In genomic region chr6:143695106-143696059, GRCh38 we compare ENCODE assay signal across 15 cellular contexts. TPM values are rescaled to one million over a fixed set of nuclear protein-coding genes. Genes with fewer than 3 reads are reported as not detected.
DNase-seq lines count a peak whose midpoint lies in the region; ATAC-seq and TF ChIP-seq lines count a peak whose summit lies in the region.
"Had no signal": no experiment of that assay in that cellular context is flagged by ENCODE, and none has a peak within 500 bp of the region (broad histone marks: within the 10 kb centered on the region; RNA-seq: fewer than 3 reads in every experiment).

No MANE protein-coding gene starts in this region.

- ATAC-seq in lower lobe of right lung (peak; percentile 31 to 46), GM21367 (IDR thresholded peaks at IDR 0.05; ENCODE audit: unreplicated experiment) (no peak)
- ATAC-seq: GM12878 had no signal

- H3K4me3 ChIP-seq in ascending aorta, result no peak overlapping the region
- H3K4me3 ChIP-seq in lower lobe of right lung, result no peak overlapping the region
- no peak overlapping the region for H3K4me3 ChIP-seq in transverse colon
- H3K4me3 ChIP-seq: BLaER1 treated with 17β-estradiol and CSF1 and Interleukin-3, amounts not matched to agents 10 nM and 100 nM; GM12878 had no signal

- intact Hi-C loops in ascending aorta (cut with DNase I) (loop anchor here (5.0 kb wide), 1 partner anchor 47 kb away; no protein-coding TSS in a partner anchor), lower lobe of right lung (cut with DNase I) (no loop called here), transverse colon (cut with DNase I; ENCODE audit: low total_unique reads) (no loop called here)

- in situ Hi-C loops in transverse colon (cut with MboI; ENCODE audit: low pct_ligation_motif_present in 1 of 4, low pct_unique_long_range_greater_than_20kb in 1 of 4, low sequenced_read_pairs in 3 of 4), result no loop called here

- no peak for TF ChIP-seq EP300 in transverse colon (IDR thresholded peaks at IDR 0.05; ENCODE audit: low read depth)

- no peak for TF ChIP-seq POLR2A in transverse colon (IDR thresholded peaks at IDR 0.05)

- H3K9me3 ChIP-seq in ascending aorta, result no peaks in the 10 kb centered on the region
- no peaks in the 10 kb centered on the region for H3K9me3 ChIP-seq in lower lobe of right lung
- no peaks in the 10 kb centered on the region for H3K9me3 ChIP-seq in transverse colon
- H3K9me3 ChIP-seq: BLaER1 treated with 17β-estradiol and CSF1 and Interleukin-3, amounts not matched to agents 10 nM and 100 nM had no signal

- H3K27ac ChIP-seq in ascending aorta (peak overlapping the region; percentile 77 to 84), lower lobe of right lung (peak overlapping the region; percentile 44), transverse colon (peak overlapping the region; percentile 0 to 18 (median 12))
- H3K27ac ChIP-seq: BLaER1 treated with 17β-estradiol and CSF1 and Interleukin-3, amounts not matched to agents 10 nM and 100 nM; epithelial cell of prostate had no signal

- H3K36me3 ChIP-seq in ascending aorta (no peaks in the 10 kb centered on the region), lower lobe of right lung (no peaks in the 10 kb centered on the region), transverse colon (no peaks in the 10 kb centered on the region)
- H3K36me3 ChIP-seq: BLaER1 treated with 17β-estradiol and CSF1 and Interleukin-3, amounts not matched to agents 10 nM and 100 nM had no signal

- DNase-seq in M059J (ENCODE audit: low read depth) (peak; percentile 83), ascending aorta (ENCODE audit: low spot score in 2 of 2) (no peak), lower lobe of right lung (no peak), transverse colon (no peak), kidney glomerular epithelial cell (lab: John Stamatoyannopoulos, UW) (no peak), NCI-H226 (no peak)
- DNase-seq in activated T-cell treated with anti-CD3 and anti-CD28 coated beads, Interleukin-2, amount 50 U/mL, for 1 hour, result no peak
- DNase-seq: activated B cell treated with CpG ODN at 0.5 μM for 24 hours; hypothalamus; NCI-H2029; NK-92 treated with Interleukin-12 subunit alpha and Interleukin-12 subunit beta, amount 100 ng/mL, for 24 hours had no signal

- H3K4me1 ChIP-seq in ascending aorta (peaks cover 13 to 70% of the 10 kb centered on the region in 2 donors), lower lobe of right lung (peaks cover 79% of the 10 kb centered on the region), transverse colon (peaks cover 0 to 67% (median 24%) of the 10 kb centered on the region in 4 donors)

- 58 to 61% methylated on average over 7 of the region's 7 CpGs for WGBS in transverse colon (ENCODE audit: low coverage in 1 of 2), 2 donors

- H3K27me3 ChIP-seq in ascending aorta (no peaks in the 10 kb centered on the region), lower lobe of right lung (ENCODE audit: low read depth) (no peaks in the 10 kb centered on the region), transverse colon (no peaks in the 10 kb centered on the region)
- H3K27me3 ChIP-seq: BLaER1 treated with 17β-estradiol and CSF1 and Interleukin-3, amounts not matched to agents 10 nM and 100 nM had no signal

- TF ChIP-seq CTCF in ascending aorta (IDR thresholded peaks at IDR 0.05), result no peak
- TF ChIP-seq CTCF in lower lobe of right lung (IDR thresholded peaks at IDR 0.05), result no peak
- no peak for TF ChIP-seq CTCF in transverse colon (IDR thresholded peaks at IDR 0.05)

RNA-seq across cellular contexts. Expression of gene PHACTR2, which starts 17.6 kb away (rescaled TPM):
- total RNA-seq in M059J (2014; rRNA removed; shearing (Covaris generic)), result 21.3 and 32.0 TPM in 2 replicates
- 112 TPM for total RNA-seq in ascending aorta
- 115 TPM for total RNA-seq in lower lobe of right lung
- total RNA-seq in transverse colon, result 10 to 100 TPM; 38.6 to 56.8 (median 48.7) TPM

Comparison
In these comparisons a context has a peak if more than half of its experiments do, and no peak if none do; other contexts are left out.
1. H3K27ac ChIP-seq: peak in every context shown above with its lines; median percentile 80 in ascending aorta; 44 in lower lobe of right lung; 12 in transverse colon.